Comparison of ENCODE assay signal across 8 cellular contexts in the genomic region with DNA sequence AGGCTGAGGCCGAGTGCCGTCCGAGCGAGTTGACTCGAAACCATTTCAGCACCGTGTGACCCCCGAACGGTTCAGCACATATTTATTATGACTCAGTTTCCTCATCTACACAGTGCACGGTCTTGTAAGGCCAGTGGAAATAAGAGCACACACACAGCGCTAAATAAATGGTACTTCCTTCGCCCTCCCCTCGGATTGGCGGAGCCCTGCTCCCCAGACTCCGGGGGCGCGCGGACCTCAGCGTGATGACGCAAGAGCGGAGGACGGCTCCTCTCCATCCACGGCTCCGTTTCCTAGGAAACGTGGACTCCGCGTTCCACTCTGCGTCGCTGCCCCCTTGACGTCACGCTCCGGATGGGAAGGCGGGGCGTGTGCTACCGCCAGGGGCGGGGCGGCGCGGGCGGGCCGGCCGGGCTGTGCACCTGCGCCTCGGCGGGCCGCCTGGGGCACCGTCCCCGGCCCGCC. TPM values are rescaled to one million over a fixed set of nuclear protein-coding genes. Genes with fewer than 3 reads are reported as not detected.
DNase-seq lines count a peak whose midpoint lies in the region; TF ChIP-seq lines count a peak whose summit lies in the region.

PARD6A (plus strand) TSS at position 397 of the 465 bp plus-strand sequence. CDS start 79 bp downstream, outside the sequence.

- peaks cover 26% of the 10 kb centered on the region for H3K27me3 Mint-ChIP-seq in nephron progenitor cell (ENCODE audit: low read depth, poor library complexity)
- H3K27me3 Mint-ChIP-seq in stimulated activated naive CD8-positive, alpha-beta T cell treated with anti-CD3 and anti-CD28 coated beads, Interleukin-15, Interleukin-2, amounts not matched to agents 100 ng/mL and 50 ng/mL, for 24 hours: no peaks in the 10 kb centered on the region

- peak within 1 kb of the TSS; percentile 92 for H3K4me3 Mint-ChIP-seq in nephron progenitor cell
- peak within 1 kb of the TSS; percentile 88 for H3K4me3 Mint-ChIP-seq in stimulated activated naive CD8-positive, alpha-beta T cell treated with anti-CD3 and anti-CD28 coated beads, Interleukin-15, Interleukin-2, amounts not matched to agents 100 ng/mL and 50 ng/mL, for 24 hours

- peak within 1 kb of the TSS; percentile 99 for H3K27ac Mint-ChIP-seq in nephron progenitor cell
- peak within 1 kb of the TSS; percentile 92 for H3K27ac Mint-ChIP-seq in stimulated activated naive CD8-positive, alpha-beta T cell treated with anti-CD3 and anti-CD28 coated beads, Interleukin-15, Interleukin-2, amounts not matched to agents 100 ng/mL and 50 ng/mL, for 24 hours

- TF ChIP-seq CTCF in fibroblast of the aortic adventitia (IDR thresholded peaks at IDR 0.05; ENCODE audit: insufficient read depth, low read length) (no peak), nephron progenitor cell (IDR thresholded peaks at IDR 0.05) (no peak)

- H3K4me1 ChIP-seq in HAP-1: peaks cover 7% of the 10 kb centered on the region

- peak within 1 kb of the TSS; percentile 99 for H3K4me3 ChIP-seq in HAP-1
- H3K4me3 ChIP-seq in MG63: peak within 1 kb of the TSS; percentile 78
- peak within 1 kb of the TSS; percentile 89 for H3K4me3 ChIP-seq in fibroblast of the aortic adventitia (ENCODE audit: low read depth, low read length)

- peaks cover 36% of the 10 kb centered on the region for H3K4me1 Mint-ChIP-seq in nephron progenitor cell
- H3K4me1 Mint-ChIP-seq in stimulated activated naive CD8-positive, alpha-beta T cell treated with anti-CD3 and anti-CD28 coated beads, Interleukin-15, Interleukin-2, amounts not matched to agents 100 ng/mL and 50 ng/mL, for 24 hours (ENCODE audit: low read depth): peaks cover 17% of the 10 kb centered on the region

- DNase-seq in EH (ENCODE audit: low read depth): peak; percentile 97
- DNase-seq in HAP-1 (ENCODE audit: low spot score in 2 of 2): peak; percentile 92 to 97
- peak; percentile 78 for DNase-seq in MG63
- peak; percentile 83 for DNase-seq in SIG-M5 (lab: John Stamatoyannopoulos, UW)
- DNase-seq in activated effector memory CD4-positive, alpha-beta T cell treated with anti-CD3 and anti-CD28 coated beads, Interleukin-2, amount 50 U/mL, for 16 hours: peak; percentile 97
- DNase-seq in fibroblast of the aortic adventitia (ENCODE audit: low read depth): peak; percentile 93
- DNase-seq in nephron progenitor cell: peak; percentile 87

- H3K27me3 ChIP-seq in HAP-1 (ENCODE audit: low read depth): no peaks in the 10 kb centered on the region
- H3K27me3 ChIP-seq in MG63: no peaks in the 10 kb centered on the region

- H3K36me3 ChIP-seq in HAP-1 (replicated peaks) (peaks cover 41% of the 10 kb centered on the region), MG63 (no peaks in the 10 kb centered on the region)

- in situ Hi-C loops in HAP-1 (cut with MboI; ENCODE audit: low sequenced_read_pairs): no loop called here

- H3K9me3 ChIP-seq in HAP-1 (no peaks in the 10 kb centered on the region), MG63 (no peaks in the 10 kb centered on the region)

- H3K36me3 Mint-ChIP-seq in nephron progenitor cell (ENCODE audit: low read depth): peaks cover 15% of the 10 kb centered on the region
- peaks cover 3% of the 10 kb centered on the region for H3K36me3 Mint-ChIP-seq in stimulated activated naive CD8-positive, alpha-beta T cell treated with anti-CD3 and anti-CD28 coated beads, Interleukin-15, Interleukin-2, amounts not matched to agents 100 ng/mL and 50 ng/mL, for 24 hours (ENCODE audit: low read depth)

- H3K9me3 Mint-ChIP-seq in nephron progenitor cell: no peaks in the 10 kb centered on the region
- H3K9me3 Mint-ChIP-seq in stimulated activated naive CD8-positive, alpha-beta T cell treated with anti-CD3 and anti-CD28 coated beads, Interleukin-15, Interleukin-2, amounts not matched to agents 100 ng/mL and 50 ng/mL, for 24 hours: no peaks in the 10 kb centered on the region

RNA-seq across cellular contexts. Expression of gene PARD6A, which starts in this region (rescaled TPM):
- 0.89 and 1.5 TPM in 2 replicates for total RNA-seq in MG63 (2014; rRNA removed; shearing (Covaris generic); ENCODE audit: low replicate concordance)
- 1.4 TPM in 1 of 2 replicates, not detected in the other for total RNA-seq in fibroblast of the aortic adventitia (ENCODE audit: low replicate concordance)

Comparison
In these comparisons a context has a peak if more than half of its experiments do, and no peak if none do; other contexts are left out.
1. Peak in every context shown above with its lines: DNase-seq and H3K4me3 ChIP-seq.